ENCODE assay signal across 8 cellular contexts in the genomic region with DNA sequence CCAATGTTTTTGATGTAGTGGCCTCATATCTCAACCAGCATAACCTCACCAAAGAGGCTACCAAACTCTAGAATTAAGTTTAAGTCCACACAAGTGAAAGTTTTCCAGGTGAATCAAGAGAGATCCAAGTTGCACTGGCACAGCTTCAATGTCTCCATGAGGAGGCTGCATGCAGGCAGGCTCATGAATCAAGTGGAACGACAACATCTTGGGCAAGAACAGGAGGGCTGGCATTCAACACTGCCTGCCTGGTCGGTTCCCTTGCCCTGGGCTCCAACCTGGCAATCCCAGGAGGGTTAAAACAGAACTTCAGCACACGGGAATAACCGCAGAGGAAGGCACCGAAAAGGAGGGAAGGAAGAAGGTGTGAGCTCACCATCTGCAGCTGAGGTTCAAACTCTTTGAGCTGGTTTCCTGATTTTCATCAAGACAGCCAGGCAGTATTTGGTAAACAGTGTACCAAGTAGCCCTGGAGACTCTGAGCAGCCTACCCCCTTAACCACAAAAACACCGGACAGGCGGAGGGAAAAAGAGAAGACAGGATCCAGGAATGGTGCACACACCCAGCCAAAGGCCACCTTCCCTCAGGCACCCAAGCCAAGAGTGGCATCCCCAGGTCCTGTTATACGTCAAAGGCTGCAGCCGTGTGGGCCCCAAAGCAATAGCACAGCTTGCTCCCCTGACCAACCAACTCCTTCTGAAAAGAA. TPM values are rescaled to one million over a fixed set of nuclear protein-coding genes. Genes with fewer than 3 reads are reported as not detected.
A peak's percentile ranks its signal among the peaks of the same experiment; 100 is the strongest.
DNase-seq lines count a peak whose midpoint lies in the region; ATAC-seq and TF ChIP-seq lines count a peak whose summit lies in the region.

No MANE protein-coding gene starts in this region.

- H3K4me1 Mint-ChIP-seq in activated naive CD8-positive, alpha-beta T cell treated with anti-CD3 and anti-CD28 coated beads for 36 hours, result peaks cover 37% of the 10 kb centered on the region

- H3K36me3 Mint-ChIP-seq in activated naive CD8-positive, alpha-beta T cell treated with anti-CD3 and anti-CD28 coated beads for 36 hours, result peaks cover 2% of the 10 kb centered on the region

- H3K4me3 ChIP-seq in left lung (peak overlapping the region; percentile 61 to 75), tibial artery (peak overlapping the region; percentile 87 to 100)

- no peaks in the 10 kb centered on the region for H3K9me3 ChIP-seq in left lung
- no peaks in the 10 kb centered on the region for H3K9me3 ChIP-seq in tibial artery

- peak overlapping the region; percentile 43 for H3K27ac Mint-ChIP-seq in activated naive CD8-positive, alpha-beta T cell treated with anti-CD3 and anti-CD28 coated beads for 36 hours

- peaks cover 17 to 55% of the 10 kb centered on the region in 2 donors for H3K4me1 ChIP-seq in left lung
- peaks cover 0 to 53% (median 27%) of the 10 kb centered on the region in 4 donors for H3K4me1 ChIP-seq in tibial artery

- no peaks in the 10 kb centered on the region for H3K27me3 Mint-ChIP-seq in activated naive CD8-positive, alpha-beta T cell treated with anti-CD3 and anti-CD28 coated beads for 36 hours

- H3K36me3 ChIP-seq in left lung, result no peaks in the 10 kb centered on the region
- H3K36me3 ChIP-seq in tibial artery, result no peaks in the 10 kb centered on the region

- H3K27me3 ChIP-seq in left lung, result no peaks in the 10 kb centered on the region
- H3K27me3 ChIP-seq in tibial artery, result no peaks in the 10 kb centered on the region

- intact Hi-C loops in left lung (cut with DNase I), result no loop called here
- intact Hi-C loops in tibial artery (cut with DNase I; ENCODE audit: low total_unique reads), result loop anchor here (10.0 kb wide), 2 partner anchors 109 to 149 kb away; no protein-coding TSS in a partner anchor

- ATAC-seq in left lung (no peak), HG02885 (IDR thresholded peaks at IDR 0.05; ENCODE audit: poor library complexity, unreplicated experiment) (no peak)

- peak overlapping the region; percentile 96 for H3K4me3 Mint-ChIP-seq in activated naive CD8-positive, alpha-beta T cell treated with anti-CD3 and anti-CD28 coated beads for 36 hours

- peak; percentile 64 for DNase-seq in activated effector memory CD4-positive, alpha-beta T cell treated with anti-CD3 and anti-CD28 coated beads, Interleukin-2, amount 50 U/mL, for 16 hours
- no peak for DNase-seq in activated effector memory CD4-positive, alpha-beta T cell treated with Interleukin-2 at 50 U/mL for 16 hours
- DNase-seq in activated naive CD8-positive, alpha-beta T cell treated with anti-CD3 and anti-CD28 coated beads for 36 hours, result no peak
- DNase-seq in left lung (peak in 1 of 2 donors; percentile 54), tibial artery (no peak), NCI-H774 (lab: John Stamatoyannopoulos, UW) (no peak), MV-4-11 (lab: John Stamatoyannopoulos, UW) (no peak)

- TF ChIP-seq CTCF in left lung (IDR thresholded peaks at IDR 0.05), result no peak
- TF ChIP-seq CTCF in tibial artery (IDR thresholded peaks at IDR 0.05), result no peak

- no peaks in the 10 kb centered on the region for H3K9me3 Mint-ChIP-seq in activated naive CD8-positive, alpha-beta T cell treated with anti-CD3 and anti-CD28 coated beads for 36 hours

- H3K27ac ChIP-seq in left lung (peak overlapping the region; percentile 56 to 80), tibial artery (peak overlapping the region; percentile 77 to 79)

RNA-seq across cellular contexts. Expression of gene PACSIN2, which starts 1.4 kb away (rescaled TPM):
- 10 to 100 TPM; 30.2 to 34.6 TPM for total RNA-seq in activated naive CD8-positive, alpha-beta T cell treated with anti-CD3 and anti-CD28 coated beads for 36 hours
- 100 to 1,000 TPM; 119 to 149 TPM for total RNA-seq in left lung
